In genomic region chr3:55688154-55688553, GRCh38 we compare ENCODE assay signal across 31 cellular contexts.
"Had no signal": no experiment of that assay in that cellular context is flagged by ENCODE, and none has a peak within 500 bp of the region (broad histone marks: within the 10 kb centered on the region; RNA-seq: fewer than 3 reads in every experiment).

No MANE protein-coding gene starts in this region.

- H3K4me1 ChIP-seq: colonic mucosa, foreskin keratinocyte, right lobe of liver, suprapubic skin, transverse colon, upper lobe of right lung, uterus had no signal

- H3K4me3 Mint-ChIP-seq: dendritic cell treated with granulocyte-macrophage colony-stimulating factor and Interleukin-4, amounts not matched to agents 40 ng/mL and 50 ng/mL, for 4 days; endodermal cell; immature natural killer cell; mesothelial cell of epicardium; naive B cell; natural killer cell treated with Interleukin-12 subunit alpha and Interleukin-12 subunit beta and Interleukin-15 and Interleukin-18, amount 100 ng/mL, for 72 hours; neural progenitor cell; stimulated activated naive CD8-positive, alpha-beta T cell treated with anti-CD3 and anti-CD28 coated beads, Interleukin-15, amount 100 ng/mL, for 72 hours had no signal

- H3K9ac ChIP-seq: neural progenitor cell, parathyroid adenoma had no signal

- H3K27ac ChIP-seq: colonic mucosa, epithelial cell of prostate, foreskin keratinocyte, gastroesophageal sphincter, heart left ventricle, neural progenitor cell, parathyroid adenoma, right lobe of liver, suprapubic skin, transverse colon, upper lobe of right lung, uterus had no signal

- H3K36me3 Mint-ChIP-seq: immature natural killer cell; mesothelial cell of epicardium; natural killer cell treated with Interleukin-12 subunit alpha and Interleukin-12 subunit beta and Interleukin-15 and Interleukin-18, amount 100 ng/mL, for 72 hours; neural progenitor cell had no signal

- H3K4me1 Mint-ChIP-seq: immature natural killer cell; naive B cell; stimulated activated naive CD8-positive, alpha-beta T cell treated with anti-CD3 and anti-CD28 coated beads, Interleukin-15, amount 100 ng/mL, for 72 hours had no signal

- H3K27me3 ChIP-seq: colonic mucosa, foreskin keratinocyte, gastroesophageal sphincter, neural progenitor cell, right lobe of liver, transverse colon, upper lobe of right lung, uterus had no signal

- H3K27me3 Mint-ChIP-seq: natural killer cell treated with Interleukin-12 subunit alpha and Interleukin-12 subunit beta and Interleukin-15 and Interleukin-18, amount 100 ng/mL, for 72 hours; progenitor cell of endocrine pancreas; stimulated activated naive CD8-positive, alpha-beta T cell treated with anti-CD3 and anti-CD28 coated beads, Interleukin-15, amount 100 ng/mL, for 72 hours had no signal

- H3K27ac Mint-ChIP-seq: dendritic cell treated with granulocyte-macrophage colony-stimulating factor and Interleukin-4, amounts not matched to agents 40 ng/mL and 50 ng/mL, for 4 days; endodermal cell; immature natural killer cell; mesothelial cell of epicardium; naive B cell; natural killer cell treated with Interleukin-12 subunit alpha and Interleukin-12 subunit beta and Interleukin-15 and Interleukin-18, amount 100 ng/mL, for 72 hours; neural progenitor cell; progenitor cell of endocrine pancreas had no signal

- H3K79me2 ChIP-seq: parathyroid adenoma had no signal

- DNase-seq: colonic mucosa; effector CD8-positive, alpha-beta T cell; endodermal cell; foreskin keratinocyte; heart left ventricle; hippocampal formation; immature natural killer cell; mesenchymal stem cell; mucosa of descending colon; naive B cell; right lobe of liver; small intestine; stimulated activated CD4-positive, alpha-beta T cell treated with anti-CD3 and anti-CD28 coated beads, Interleukin-15, amount 100 ng/mL, for 24 hours; stimulated activated CD4-positive, alpha-beta T cell treated with anti-CD3 and anti-CD28 coated beads, Interleukin-2, amount 100 ng/mL, for 48 hours; stimulated activated CD8-positive, alpha-beta memory T cell treated with anti-CD3 and anti-CD28 coated beads, Interleukin-4, amount 100 ng/mL, for 48 hours; stimulated activated naive CD4-positive, alpha-beta T cell; stimulated activated naive CD8-positive, alpha-beta T cell treated with anti-CD3 and anti-CD28 coated beads, Interleukin-15, amount 100 ng/mL, for 72 hours; transverse colon; upper lobe of right lung; uterus had no signal

- H3K9me3 ChIP-seq: colonic mucosa, gastroesophageal sphincter, heart left ventricle, mucosa of descending colon, right lobe of liver, suprapubic skin, transverse colon, upper lobe of right lung, uterus had no signal

- H3K9me3 Mint-ChIP-seq: dendritic cell treated with granulocyte-macrophage colony-stimulating factor and Interleukin-4, amounts not matched to agents 40 ng/mL and 50 ng/mL, for 4 days; endodermal cell; mesothelial cell of epicardium; natural killer cell treated with Interleukin-12 subunit alpha and Interleukin-12 subunit beta and Interleukin-15 and Interleukin-18, amount 100 ng/mL, for 72 hours; neural progenitor cell had no signal

- ATAC-seq: esophagus mucosa; foreskin keratinocyte; gastroesophageal sphincter; heart left ventricle; left lobe of liver; mucosa of descending colon; natural killer cell treated with Interleukin-12 subunit alpha and Interleukin-12 subunit beta and Interleukin-15 and Interleukin-18, amount 100 ng/mL, for 72 hours; right lobe of liver; stimulated activated naive CD8-positive, alpha-beta T cell treated with anti-CD3 and anti-CD28 coated beads, Interleukin-15, amount 100 ng/mL, for 72 hours; upper lobe of right lung had no signal

- H2AFZ ChIP-seq: neural progenitor cell, parathyroid adenoma had no signal

- H3K4me2 ChIP-seq: neural progenitor cell had no signal

- H3K4me3 ChIP-seq: colonic mucosa, gastroesophageal sphincter, heart left ventricle, mucosa of descending colon, neural progenitor cell, right lobe of liver, suprapubic skin, transverse colon, upper lobe of right lung, uterus had no signal

- H3K36me3 ChIP-seq: colonic mucosa, gastroesophageal sphincter, heart left ventricle, neural progenitor cell, right lobe of liver, suprapubic skin, transverse colon, upper lobe of right lung, uterus had no signal
